Comparison of ENCODE assay signal across 23 cellular contexts in the genomic region with DNA sequence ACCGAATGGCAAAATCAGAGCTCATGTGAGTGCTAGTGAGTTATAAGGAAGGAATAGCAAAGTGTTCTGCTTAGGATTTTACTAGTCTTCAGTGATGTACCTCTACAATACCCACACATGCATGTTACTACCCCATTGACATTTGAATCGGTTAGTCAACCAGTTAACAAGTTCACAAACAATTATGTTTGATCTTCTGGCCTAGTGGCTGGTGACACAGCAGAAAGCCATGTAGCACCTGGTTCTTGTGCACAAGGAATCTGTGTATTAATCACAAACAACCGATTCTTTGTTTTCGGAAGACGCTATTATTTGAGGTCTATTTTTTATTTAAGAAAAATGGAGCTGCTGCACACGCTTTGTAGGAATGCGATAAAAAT. TPM values are rescaled to one million over a fixed set of nuclear protein-coding genes. Genes with fewer than 3 reads are reported as not detected.
DNase-seq lines count a peak whose midpoint lies in the region; ATAC-seq and TF ChIP-seq lines count a peak whose summit lies in the region.
"Had no signal": no experiment of that assay in that cellular context is flagged by ENCODE, and none has a peak within 500 bp of the region (broad histone marks: within the 10 kb centered on the region; RNA-seq: fewer than 3 reads in every experiment).

No MANE protein-coding gene starts in this region.

- ATAC-seq in Right ventricle myocardium superior (ENCODE audit: poor library complexity) (peak; percentile 28), HG03280 (IDR thresholded peaks at IDR 0.05; ENCODE audit: unreplicated experiment) (no peak), GM18502 (IDR thresholded peaks at IDR 0.05; ENCODE audit: poor library complexity, unreplicated experiment) (no peak)
- ATAC-seq: CD8-positive, alpha-beta T cell; stimulated activated memory B cell treated with anti-CD40 and anti-IgM and Interleukin-4, amounts not matched to agents 10 μg/mL and 1 μg/mL and 100 μg/mL, for 72 hours had no signal

- DNase-seq in Right ventricle myocardium superior: no peak
- no peak for DNase-seq in cardiac septum (ENCODE audit: low spot score)
- DNase-seq in kidney tubule cell (ENCODE audit: low spot score): peak; percentile 78
- no peak for DNase-seq in HPDE6-E6E7 (ENCODE audit: extremely low spot score)
- no peak for DNase-seq in lower leg skin (ENCODE audit: low spot score in 2 of 2)
- DNase-seq: 8988T; activated CD4-positive, alpha-beta T cell treated with anti-CD3 and anti-CD28 coated beads, Interleukin-2, amount 50 U/mL, for 1 hour; activated naive CD4-positive, alpha-beta T cell treated with anti-CD3 and anti-CD28 coated beads, Interleukin-2, amount 50 U/mL, for 16 hours; CD8-positive, alpha-beta T cell; DMS53; H7; mesendoderm; NCI-H1694; NCI-H2171; NCI-H524; testis had no signal

- 78 to 89% methylated on average over 7 of the region's 7 CpGs for WGBS in lower leg skin, 2 donors

- H3K27ac Mint-ChIP-seq in brain: peak overlapping the region; percentile 15 to 97 (median 25)
- H3K27ac Mint-ChIP-seq: CD8-positive, alpha-beta T cell; stimulated activated memory B cell treated with anti-CD40 and anti-IgM and Interleukin-4, amounts not matched to agents 10 μg/mL and 1 μg/mL and 100 μg/mL, for 72 hours had no signal

- no peaks in the 10 kb centered on the region for H3K9me3 Mint-ChIP-seq in brain
- H3K9me3 Mint-ChIP-seq: CD8-positive, alpha-beta T cell; stimulated activated memory B cell treated with anti-CD40 and anti-IgM and Interleukin-4, amounts not matched to agents 10 μg/mL and 1 μg/mL and 100 μg/mL, for 72 hours had no signal

- H3K4me3 ChIP-seq in lower leg skin (ENCODE audit: low read depth, poor library complexity, severe bottlenecking): no peak overlapping the region
- H3K4me3 ChIP-seq: heart left ventricle, smooth muscle cell, testis had no signal

- no peak for TF ChIP-seq POLR2A in lower leg skin (IDR thresholded peaks at IDR 0.05)

- H3K4me1 Mint-ChIP-seq in brain: peaks cover 82% of the 10 kb centered on the region

- no peak for TF ChIP-seq CTCF in brain (conservative IDR thresholded peaks at IDR 0.05)
- TF ChIP-seq CTCF in lower leg skin (IDR thresholded peaks at IDR 0.05): no peak

- no peak overlapping the region for H3K4me3 Mint-ChIP-seq in brain
- H3K4me3 Mint-ChIP-seq: CD8-positive, alpha-beta T cell; stimulated activated memory B cell treated with anti-CD40 and anti-IgM and Interleukin-4, amounts not matched to agents 10 μg/mL and 1 μg/mL and 100 μg/mL, for 72 hours had no signal

- intact Hi-C loops in Right ventricle myocardium superior (cut with DNase I) (no loop called here), cardiac septum (cut with DNase I) (no loop called here), lower leg skin (cut with DNase I; ENCODE audit: low total_unique reads) (no loop called here)

- no peaks in the 10 kb centered on the region for H3K27me3 Mint-ChIP-seq in brain

- H3K36me3 Mint-ChIP-seq in brain: peaks cover 71% of the 10 kb centered on the region
- H3K36me3 Mint-ChIP-seq: CD8-positive, alpha-beta T cell; stimulated activated memory B cell treated with anti-CD40 and anti-IgM and Interleukin-4, amounts not matched to agents 10 μg/mL and 1 μg/mL and 100 μg/mL, for 72 hours had no signal

RNA-seq across cellular contexts. Expression of gene NTRK2, which starts 41.9 kb away (rescaled TPM):
- total RNA-seq in Right ventricle myocardium superior (4.5 TPM), cardiac septum (3.7 TPM), lower leg skin (10 to 100 TPM in 2 of 4 donors, 1 to 10 TPM in 2; 6.2 to 16.3 (median 10.3) TPM)
- 58.8 TPM for polyA plus RNA-seq in brain (ENCODE audit: insufficient read depth, low read depth, low replicate concordance)
- total RNA-seq: CD8-positive, alpha-beta T cell; fibroblast of villous mesenchyme; H7 had no signal
